12 cellular contexts compared by ENCODE assay signal in genomic region chr16:66127459-66128362, GRCh38.
A peak's percentile ranks its signal among the peaks of the same experiment; 100 is the strongest.
DNase-seq lines count a peak whose midpoint lies in the region; ATAC-seq and TF ChIP-seq lines count a peak whose summit lies in the region.
"Had no signal": no experiment of that assay in that cellular context is flagged by ENCODE, and none has a peak within 500 bp of the region (broad histone marks: within the 10 kb centered on the region; RNA-seq: fewer than 3 reads in every experiment).

No MANE protein-coding gene starts in this region.

- intact Hi-C loops in heart right ventricle (cut with DNase I): no loop called here

- H3K4me3 ChIP-seq in heart right ventricle: peak overlapping the region in 1 of 10 donors; percentile 7
- H3K4me3 ChIP-seq: tibial artery had no signal

- peaks cover 8% of the 10 kb centered on the region for H3K4me1 Mint-ChIP-seq in neural crest cell
- H3K4me1 Mint-ChIP-seq: CD4-positive, CD25-positive, alpha-beta regulatory T cell had no signal

- no peaks in the 10 kb centered on the region for H3K36me3 Mint-ChIP-seq in neural crest cell (ENCODE audit: low read depth)

- peak in 1 of 9 donors; percentile 28 for TF ChIP-seq CTCF in heart right ventricle (IDR thresholded peaks at IDR 0.05)
- TF ChIP-seq CTCF in neural crest cell (conservative IDR thresholded peaks at IDR 0.05): peak; percentile 32

- H3K4me3 Mint-ChIP-seq in neural crest cell: no peak overlapping the region
- H3K4me3 Mint-ChIP-seq: CD4-positive, CD25-positive, alpha-beta regulatory T cell had no signal

- H3K4me1 ChIP-seq in heart right ventricle: peaks cover 0 to 15% (median 11%) of the 10 kb centered on the region in 9 donors

- no peaks in the 10 kb centered on the region for H3K36me3 ChIP-seq in heart right ventricle
- H3K36me3 ChIP-seq: tibial artery had no signal

- ATAC-seq in heart right ventricle: peak in 6 of 8 donors; percentile 16 to 80 (median 70)
- ATAC-seq in HG02642 (IDR thresholded peaks at IDR 0.05; ENCODE audit: poor library complexity, unreplicated experiment): no peak

- peaks cover 50% of the 10 kb centered on the region for H3K27me3 Mint-ChIP-seq in neural crest cell (ENCODE audit: low read depth)

- H3K9me3 Mint-ChIP-seq in neural crest cell: no peaks in the 10 kb centered on the region

- H3K27ac ChIP-seq in heart right ventricle: peak overlapping the region in 1 of 10 donors; percentile 31
- H3K27ac ChIP-seq: tibial artery had no signal

- DNase-seq in Daoy (ENCODE audit: low read depth) (peak; percentile 17), SK-N-DZ (ENCODE audit: low spot score) (peak; percentile 33), heart right ventricle (peak; percentile 17 to 19), neural crest cell (ENCODE audit: low read depth, low spot score) (peak; percentile 6), globus pallidus (ENCODE audit: low spot score) (no peak), T-helper 2 cell (no peak), NCI-H226 (no peak)
- DNase-seq: activated effector memory CD4-positive, alpha-beta T cell treated with anti-CD3 and anti-CD28 coated beads, Interleukin-2, amount 50 U/mL, for 16 hours; CD4-positive, CD25-positive, alpha-beta regulatory T cell; cerebellar nuclear complex had no signal

- 26 to 29% methylated on average over 26 of the region's 26 CpGs for WGBS in heart right ventricle, 2 donors

- H3K27ac Mint-ChIP-seq in neural crest cell (ENCODE audit: unreplicated experiment): no peak overlapping the region
- H3K27ac Mint-ChIP-seq: CD4-positive, CD25-positive, alpha-beta regulatory T cell had no signal

- peaks cover 0 to 36% (median 23%) of the 10 kb centered on the region in 7 donors for H3K27me3 ChIP-seq in heart right ventricle

- H3K9me3 ChIP-seq in heart right ventricle: no peaks in the 10 kb centered on the region
- H3K9me3 ChIP-seq: tibial artery had no signal

Comparison
In these comparisons a context has a peak if more than half of its experiments do, and no peak if none do; other contexts are left out.
1. DNase-seq: peak in Daoy (single experiment), SK-N-DZ (single experiment), heart right ventricle (2 of 2) and neural crest cell (single experiment); none in globus pallidus (single experiment), T-helper 2 cell (0 of 5) and NCI-H226 (single experiment).